ENCODE assay signal across 8 cellular contexts in the genomic region with DNA sequence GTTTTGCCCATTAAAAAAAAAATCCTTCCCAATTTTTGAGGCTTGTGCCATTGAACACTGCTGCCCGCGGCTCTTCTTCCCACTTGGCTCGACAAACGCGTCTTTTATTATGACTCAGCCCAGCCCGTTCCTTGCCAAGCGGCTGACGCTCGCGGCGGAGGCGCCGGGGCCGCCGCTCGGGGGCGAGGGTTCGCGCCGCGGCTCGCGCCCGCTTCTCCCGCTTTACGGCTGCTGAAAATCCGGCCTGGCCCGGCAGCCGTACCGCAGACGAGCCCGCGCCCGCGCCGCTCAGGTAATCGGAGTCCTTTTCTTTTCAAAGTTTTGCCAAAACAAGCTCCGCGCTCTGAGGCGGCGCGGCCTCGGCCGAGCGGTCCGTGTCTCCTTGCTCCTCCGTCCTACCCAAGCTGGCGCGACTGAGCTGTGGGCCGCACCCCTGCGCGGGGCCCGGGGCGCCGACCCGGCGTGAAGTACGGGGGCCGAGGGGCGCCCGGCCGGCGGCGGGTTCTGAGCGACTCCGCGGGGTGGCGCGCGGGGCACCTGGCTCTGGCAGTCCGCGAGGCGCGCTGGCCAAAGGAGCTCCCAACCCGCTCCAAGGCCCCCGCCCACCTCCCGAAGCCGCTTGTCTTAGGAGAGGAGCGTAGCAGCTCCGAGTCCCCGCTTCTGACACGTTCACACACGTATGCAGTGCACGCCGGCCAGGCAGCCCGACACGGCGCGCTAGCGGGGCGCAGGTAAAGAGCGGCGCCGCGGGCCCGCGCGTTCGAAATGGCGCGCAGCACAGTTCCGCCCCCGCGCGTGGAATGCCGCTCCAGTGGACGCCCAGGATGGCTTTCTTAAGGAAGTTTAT.
A peak's percentile ranks its signal among the peaks of the same experiment; 100 is the strongest.
DNase-seq lines count a peak whose midpoint lies in the region; ATAC-seq lines count a peak whose summit lies in the region.

No MANE protein-coding gene starts in this region.

- peak overlapping the region; percentile 87 for H3K9ac ChIP-seq in endocrine pancreas (ENCODE audit: control insufficient read depth, insufficient read depth, low read length)

- POLR2A ChIA-PET in activated CD4-positive, alpha-beta memory T cell treated with anti-CD3 and anti-CD28 coated beads for 36 hours (lab: Charles Lee) = no interaction called here

- H3K27me3 Mint-ChIP-seq in activated CD4-positive, alpha-beta memory T cell treated with anti-CD3 and anti-CD28 coated beads for 36 hours = peaks cover 19% of the 10 kb centered on the region
- peaks cover 9% of the 10 kb centered on the region for H3K27me3 Mint-ChIP-seq in memory B cell

- no peak overlapping the region for H3K27ac Mint-ChIP-seq in activated CD4-positive, alpha-beta memory T cell treated with anti-CD3 and anti-CD28 coated beads for 36 hours
- H3K27ac Mint-ChIP-seq in memory B cell = no peak overlapping the region

- H3K4me3 Mint-ChIP-seq in activated CD4-positive, alpha-beta memory T cell treated with anti-CD3 and anti-CD28 coated beads for 36 hours = peak overlapping the region; percentile 50
- peak overlapping the region; percentile 65 for H3K4me3 Mint-ChIP-seq in memory B cell

- H3K27me3 ChIP-seq in endocrine pancreas (ENCODE audit: control insufficient read depth, insufficient read depth, low read length) = no peaks in the 10 kb centered on the region

- ATAC-seq in GM19025 (IDR thresholded peaks at IDR 0.05; ENCODE audit: low read depth, unreplicated experiment) (peak; percentile 68), HG03342 (IDR thresholded peaks at IDR 0.05; ENCODE audit: unreplicated experiment) (peak; percentile 75), memory B cell (ENCODE audit: low read depth) (peak; percentile 8)

- no peaks in the 10 kb centered on the region for H3K9me3 ChIP-seq in endocrine pancreas (ENCODE audit: control insufficient read depth, low read length)

- H3K36me3 ChIP-seq in endocrine pancreas (ENCODE audit: control insufficient read depth, insufficient read depth, low read length) = no peaks in the 10 kb centered on the region

- H3K36me3 Mint-ChIP-seq in activated CD4-positive, alpha-beta memory T cell treated with anti-CD3 and anti-CD28 coated beads for 36 hours = no peaks in the 10 kb centered on the region
- H3K36me3 Mint-ChIP-seq in memory B cell = peaks cover 3% of the 10 kb centered on the region

- H3K4me1 ChIP-seq in endocrine pancreas (ENCODE audit: control insufficient read depth, insufficient read depth, low read length) = peaks cover 4% of the 10 kb centered on the region

- no peaks in the 10 kb centered on the region for H3K9me3 Mint-ChIP-seq in activated CD4-positive, alpha-beta memory T cell treated with anti-CD3 and anti-CD28 coated beads for 36 hours
- peaks cover 4% of the 10 kb centered on the region for H3K9me3 Mint-ChIP-seq in memory B cell

- peak overlapping the region; percentile 100 for H3K4me3 ChIP-seq in endocrine pancreas (ENCODE audit: control insufficient read depth, insufficient read depth, low read length)

- DNase-seq in AG20443 (ENCODE audit: low spot score) (peak; percentile 88), NCI-H226 (peak; percentile 90), memory B cell (ENCODE audit: low spot score in 2 of 2) (no peak)
- DNase-seq in activated CD4-positive, alpha-beta memory T cell treated with anti-CD3 and anti-CD28 coated beads for 36 hours = peak; percentile 54
- peak; percentile 17 to 42 (median 27) for DNase-seq in stimulated activated CD4-positive, alpha-beta T cell treated with anti-CD3 and anti-CD28 coated beads, TNF-alpha, amount 100 ng/mL, for 48 hours (ENCODE audit: low read depth in 3 of 3)

- intact Hi-C loops in activated CD4-positive, alpha-beta memory T cell treated with anti-CD3 and anti-CD28 coated beads for 36 hours (cut with micrococcal nuclease) = no loop called here

- CTCF ChIA-PET in activated CD4-positive, alpha-beta memory T cell treated with anti-CD3 and anti-CD28 coated beads for 36 hours (lab: Charles Lee) = no interaction called here

- H3K4me1 Mint-ChIP-seq in activated CD4-positive, alpha-beta memory T cell treated with anti-CD3 and anti-CD28 coated beads for 36 hours (ENCODE audit: low read depth) = peaks cover 4% of the 10 kb centered on the region
- peaks cover 7% of the 10 kb centered on the region for H3K4me1 Mint-ChIP-seq in memory B cell

Comparison
In these comparisons a context has a peak if more than half of its experiments do, and no peak if none do; other contexts are left out.
1. DNase-seq: peak in AG20443 (single experiment), NCI-H226 (single experiment), activated CD4-positive, alpha-beta memory T cell treated with anti-CD3 and anti-CD28 coated beads for 36 hours (single experiment) and stimulated activated CD4-positive, alpha-beta T cell treated with anti-CD3 and anti-CD28 coated beads, TNF-alpha, amount 100 ng/mL, for 48 hours (3 of 3); none in memory B cell (0 of 2).
2. ATAC-seq: peak in every context shown above with its lines; median percentile 75 in HG03342; 68 in GM19025; 8 in memory B cell.